In the genomic region with DNA sequence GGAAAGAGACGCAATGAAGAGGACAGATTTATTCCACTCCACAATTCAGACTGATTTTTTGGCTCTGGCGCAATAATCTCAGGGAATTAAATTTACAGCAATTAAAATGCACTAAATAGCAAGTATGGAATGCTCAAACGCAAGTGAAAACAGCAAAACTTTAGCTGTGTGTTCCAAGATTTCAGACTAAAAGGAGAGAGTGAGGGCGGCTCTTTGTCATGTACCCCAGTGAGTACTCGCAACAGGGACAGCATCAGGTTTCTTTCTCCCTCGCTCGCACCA, we compare ENCODE assay signal across 8 cellular contexts. TPM values are rescaled to one million over a fixed set of nuclear protein-coding genes. Genes with fewer than 3 reads are reported as not detected.
DNase-seq lines count a peak whose midpoint lies in the region; ATAC-seq and TF ChIP-seq lines count a peak whose summit lies in the region.

No MANE protein-coding gene starts in this region.

- peak overlapping the region in 11 of 12 donors; percentile 94 to 100 (median 99) for H3K27ac ChIP-seq in heart left ventricle
- peak overlapping the region; percentile 75 for H3K27ac ChIP-seq in mammary epithelial cell (ENCODE audit: insufficient read depth, low read depth, low read length)

- H3K36me3 ChIP-seq in heart left ventricle = no peaks in the 10 kb centered on the region
- H3K36me3 ChIP-seq in mammary epithelial cell (ENCODE audit: insufficient read depth, low read length) = no peaks in the 10 kb centered on the region

- H2AFZ ChIP-seq in mammary epithelial cell (ENCODE audit: low read depth, low read length) = peak overlapping the region; percentile 66

- TF ChIP-seq CTCF in heart left ventricle (IDR thresholded peaks at IDR 0.05) (no peak), mammary epithelial cell (conservative IDR thresholded peaks at IDR 0.05 in 1 of 2, IDR thresholded peaks at IDR 0.05 in 1 of 2; ENCODE audit: extremely low read depth in 1 of 2, insufficient read depth in 1 of 2, low read depth in 1 of 2, low read length in 2 of 2) (no peak)

- peaks cover 7 to 54% (median 39%) of the 10 kb centered on the region in 12 donors for H3K4me1 ChIP-seq in heart left ventricle
- H3K4me1 ChIP-seq in mammary epithelial cell (ENCODE audit: insufficient read depth, low read length) = peaks cover 24% of the 10 kb centered on the region

- H3K4me3 ChIP-seq in heart left ventricle = peak overlapping the region; percentile 69 to 100 (median 94)
- H3K4me3 ChIP-seq in mammary epithelial cell (replicated peaks in 1 of 3; ENCODE audit: insufficient read depth in 1 of 3, low read depth in 2 of 3, low read length in 3 of 3) = peak overlapping the region; percentile 91 to 96 (median 92)

- peak overlapping the region; percentile 85 for H3K9ac ChIP-seq in mammary epithelial cell (ENCODE audit: insufficient read depth, low read length)

- WGBS in heart left ventricle, 4 donors = 0 to 2% (median 1%) methylated on average over 7 of the region's 7 CpGs
- WGBS in mammary epithelial cell (ENCODE audit: low coverage, missing lambda C conversion rate) = 3% methylated on average over 7 of the region's 7 CpGs

- intact Hi-C loops in heart left ventricle (cut with DNase I) = loop anchor here (2.0 to 10.0 kb wide), 14 partner anchors 51 to 188 kb away; a partner anchor contains a TSS
- intact Hi-C loops in left cardiac atrium (cut with DNase I) = loop anchor here in 1 of 2 donors (5.0 to 10.0 kb wide), 3 partner anchors 58 to 106 kb away; no protein-coding TSS in a partner anchor
- intact Hi-C loops in mammary epithelial cell (cut with micrococcal nuclease) = loop anchor here (2.0 to 5.0 kb wide), 5 partner anchors 56 to 210 kb away; a partner anchor contains a TSS

- H3K9me3 ChIP-seq in heart left ventricle = no peaks in the 10 kb centered on the region
- H3K9me3 ChIP-seq in mammary epithelial cell (replicated peaks; ENCODE audit: insufficient read depth, low read length) = no peaks in the 10 kb centered on the region

- BruUV-seq in mammary epithelial cell (replicated peaks; lab: Mats Ljungman, UMichigan) = no TSS peak

- H3K4me2 ChIP-seq in mammary epithelial cell (ENCODE audit: insufficient read depth, low read depth, low read length) = peak overlapping the region; percentile 95

- no peak for DNase-seq in heart left ventricle
- no peak for DNase-seq in left cardiac atrium
- DNase-seq in mammary epithelial cell = peak; percentile 12
- DNase-seq in midbrain (lab: John Stamatoyannopoulos, UW) = peak; percentile 53
- DNase-seq in amniotic stem cell (lab: John Stamatoyannopoulos, UW) = no peak
- DNase-seq in NCI-H1048 (lab: John Stamatoyannopoulos, UW) = no peak
- no peak for DNase-seq in stimulated activated CD4-positive, alpha-beta T cell treated with anti-CD3 and anti-CD28 coated beads, Interleukin-4, amount 100 ng/mL, for 24 hours

- TF ChIP-seq POLR2A in heart left ventricle (IDR thresholded peaks at IDR 0.05) = no peak

- H3K27me3 ChIP-seq in heart left ventricle = no peaks in the 10 kb centered on the region
- H3K27me3 ChIP-seq in mammary epithelial cell (ENCODE audit: insufficient read depth, low read length) = no peaks in the 10 kb centered on the region

- in situ Hi-C loops in mammary epithelial cell (cut with MboI; ENCODE audit: low sequenced_read_pairs in 2 of 2) = no loop called here

- CTCF ChIA-PET in mammary epithelial cell (lab: Charles Lee; ENCODE audit: low non-redundant PET) = no interaction called here

- peaks cover 60% of the 10 kb centered on the region for H3K79me2 ChIP-seq in mammary epithelial cell (ENCODE audit: insufficient read depth, low read length)

- dilution Hi-C loops in mammary epithelial cell (cut with HindIII; ENCODE audit: low sequenced_read_pairs) = no loop called here

- H4K20me1 ChIP-seq in mammary epithelial cell (ENCODE audit: insufficient read depth, low read length) = peaks cover 3% of the 10 kb centered on the region

- ATAC-seq in heart left ventricle (peak in 2 of 4 donors; percentile 15 to 38), left cardiac atrium (no peak), HG03039 (IDR thresholded peaks at IDR 0.05; ENCODE audit: unreplicated experiment) (no peak)

RNA-seq across cellular contexts. Expression of a gene that starts 1.2 kb away (rescaled TPM):
- total RNA-seq in heart left ventricle (10 to 100 TPM; 25.3 to 44.3 (median 39.0) TPM), left cardiac atrium (10 to 100 TPM; 41.1 to 47.6 TPM), mammary epithelial cell (10 to 100 TPM; 38.6 to 44.0 TPM)
- polyA plus RNA-seq in heart left ventricle (10 to 100 TPM in 1 of 2 donors, 1 to 10 TPM in 1; 6.1 to 14.3 TPM), mammary epithelial cell (5.8 TPM)
- polyA minus RNA-seq in mammary epithelial cell = 15.2 TPM

Comparison
In these comparisons a context has a peak if more than half of its experiments do, and no peak if none do; other contexts are left out.
1. DNase-seq: peak in mammary epithelial cell (single experiment) and midbrain (single experiment); none in heart left ventricle (0 of 5), left cardiac atrium (single experiment), amniotic stem cell (single experiment), NCI-H1048 (single experiment) and stimulated activated CD4-positive, alpha-beta T cell treated with anti-CD3 and anti-CD28 coated beads, Interleukin-4, amount 100 ng/mL, for 24 hours (single experiment).